Comparison of ENCODE assay signal across 12 cellular contexts in genomic region chr16:67594956-67595355, GRCh38. TPM values are rescaled to one million over a fixed set of nuclear protein-coding genes. Genes with fewer than 3 reads are reported as not detected.
DNase-seq lines count a peak whose midpoint lies in the region; ATAC-seq and TF ChIP-seq lines count a peak whose summit lies in the region.
"Had no signal": no experiment of that assay in that cellular context is flagged by ENCODE, and none has a peak within 500 bp of the region (broad histone marks: within the 10 kb centered on the region; RNA-seq: fewer than 3 reads in every experiment).

No MANE protein-coding gene starts in this region.

- DNase-seq in activated naive CD8-positive, alpha-beta T cell treated with anti-CD3 and anti-CD28 coated beads for 36 hours = no peak
- DNase-seq in astrocyte of the hippocampus (ENCODE audit: low read depth, low spot score) (peak; percentile 88), iris pigment epithelial cell (ENCODE audit: low read depth) (peak; percentile 79), upper lobe of right lung (no peak), SHP77 treated with DMSO at 0.1 percent for 48 hours (lab: John Stamatoyannopoulos, UW) (no peak), MV-4-11 (lab: John Stamatoyannopoulos, UW) (no peak), A673 (ENCODE audit: low spot score) (no peak)
- DNase-seq: GOT3, midbrain, NCI-H1436 treated with DMSO at 0.1 percent for 48 hours had no signal

- H3K4me3 Mint-ChIP-seq in activated naive CD8-positive, alpha-beta T cell = no peak overlapping the region
- H3K4me3 Mint-ChIP-seq in activated naive CD8-positive, alpha-beta T cell treated with anti-CD3 and anti-CD28 coated beads for 36 hours = no peak overlapping the region

- H3K4me1 ChIP-seq in upper lobe of right lung (peaks cover 11% of the 10 kb centered on the region), A673 (ENCODE audit: insufficient read depth, low read length, poor library complexity, severe bottlenecking) (peaks cover 5% of the 10 kb centered on the region)
- H3K4me1 ChIP-seq: BLaER1 treated with 17β-estradiol and CSF1 and Interleukin-3, amounts not matched to agents 10 nM and 100 nM had no signal

- H3K4me1 Mint-ChIP-seq in activated naive CD8-positive, alpha-beta T cell (ENCODE audit: low read depth) = peaks cover 44% of the 10 kb centered on the region
- peaks cover 24% of the 10 kb centered on the region for H3K4me1 Mint-ChIP-seq in activated naive CD8-positive, alpha-beta T cell treated with anti-CD3 and anti-CD28 coated beads for 36 hours

- H3K27me3 Mint-ChIP-seq in activated naive CD8-positive, alpha-beta T cell = no peaks in the 10 kb centered on the region
- H3K27me3 Mint-ChIP-seq in activated naive CD8-positive, alpha-beta T cell treated with anti-CD3 and anti-CD28 coated beads for 36 hours = no peaks in the 10 kb centered on the region

- H3K27ac ChIP-seq in upper lobe of right lung (no peak overlapping the region), A673 (ENCODE audit: low read depth, low read length, poor library complexity, severe bottlenecking) (no peak overlapping the region)
- H3K27ac ChIP-seq: BLaER1 treated with 17β-estradiol and CSF1 and Interleukin-3, amounts not matched to agents 10 nM and 100 nM had no signal

- H3K36me3 ChIP-seq in upper lobe of right lung (peaks cover 7% of the 10 kb centered on the region), A673 (ENCODE audit: insufficient read depth, low read length, poor library complexity, severe bottlenecking) (peaks cover 1% of the 10 kb centered on the region)

- H3K36me3 Mint-ChIP-seq in activated naive CD8-positive, alpha-beta T cell = peaks cover 2% of the 10 kb centered on the region
- H3K36me3 Mint-ChIP-seq in activated naive CD8-positive, alpha-beta T cell treated with anti-CD3 and anti-CD28 coated beads for 36 hours = peaks cover 3% of the 10 kb centered on the region

- CTCF ChIA-PET in A673 (lab: Charles Lee) = no interaction called here

- BruUV-seq in A673 (replicated peaks; lab: Mats Ljungman, UMichigan) = no TSS peak

- peak; percentile 62 for ATAC-seq in upper lobe of right lung

- no peak overlapping the region for H3K4me3 ChIP-seq in upper lobe of right lung
- H3K4me3 ChIP-seq in A673 (ENCODE audit: low read depth, low read length, poor library complexity, severe bottlenecking) = no peak overlapping the region
- H3K4me3 ChIP-seq: BLaER1 treated with 17β-estradiol and CSF1 and Interleukin-3, amounts not matched to agents 10 nM and 100 nM had no signal

- intact Hi-C loops in upper lobe of right lung (cut with DNase I) = no loop called here
- intact Hi-C loops in A673 (cut with micrococcal nuclease; ENCODE audit: unreplicated experiment) = no loop called here

- no peaks in the 10 kb centered on the region for H3K9me3 Mint-ChIP-seq in activated naive CD8-positive, alpha-beta T cell (ENCODE audit: low read depth)
- H3K9me3 Mint-ChIP-seq in activated naive CD8-positive, alpha-beta T cell treated with anti-CD3 and anti-CD28 coated beads for 36 hours = no peaks in the 10 kb centered on the region

- TF ChIP-seq CTCF in upper lobe of right lung (IDR thresholded peaks at IDR 0.05) (no peak), A673 (conservative IDR thresholded peaks at IDR 0.05; ENCODE audit: low read depth, low read length) (no peak)

- peak overlapping the region; percentile 41 for H3K27ac Mint-ChIP-seq in activated naive CD8-positive, alpha-beta T cell
- H3K27ac Mint-ChIP-seq in activated naive CD8-positive, alpha-beta T cell treated with anti-CD3 and anti-CD28 coated beads for 36 hours = no peak overlapping the region

- no peaks in the 10 kb centered on the region for H3K27me3 ChIP-seq in upper lobe of right lung
- no peaks in the 10 kb centered on the region for H3K27me3 ChIP-seq in A673 (replicated peaks; ENCODE audit: insufficient read depth, low read depth, low read length, poor library complexity)
- H3K27me3 ChIP-seq: BLaER1 treated with 17β-estradiol and CSF1 and Interleukin-3, amounts not matched to agents 10 nM and 100 nM had no signal

- POLR2A ChIA-PET in A673 (lab: Charles Lee; ENCODE audit: low non-redundant PET) = no interaction called here

- no peaks in the 10 kb centered on the region for H3K9me3 ChIP-seq in upper lobe of right lung
- no peaks in the 10 kb centered on the region for H3K9me3 ChIP-seq in A673 (ENCODE audit: low read depth, low read length, poor library complexity, severe bottlenecking)
- H3K9me3 ChIP-seq: BLaER1 treated with 17β-estradiol and CSF1 and Interleukin-3, amounts not matched to agents 10 nM and 100 nM had no signal

RNA-seq across cellular contexts. Expression of gene CTCF, which starts 32.6 kb away (rescaled TPM):
- total RNA-seq in activated naive CD8-positive, alpha-beta T cell treated with anti-CD3 and anti-CD28 coated beads for 36 hours = 10 to 100 TPM; 55.8 to 55.9 TPM
- total RNA-seq in upper lobe of right lung (36.0 TPM), A673 (2021) (68.6 and 74.7 TPM in 2 replicates)

RNA-seq across cellular contexts. Expression of gene CARMIL2, which starts 50.0 kb away (rescaled TPM):
- total RNA-seq in activated naive CD8-positive, alpha-beta T cell treated with anti-CD3 and anti-CD28 coated beads for 36 hours = 100 to 1,000 TPM; 136 to 140 TPM
- total RNA-seq in upper lobe of right lung (6.3 TPM), A673 (2021) (4.4 and 9.5 TPM in 2 replicates)

Comparison
In these comparisons a context has a peak if more than half of its experiments do, and no peak if none do; other contexts are left out.
1. DNase-seq: peak in astrocyte of the hippocampus (single experiment) and iris pigment epithelial cell (single experiment); none in activated naive CD8-positive, alpha-beta T cell treated with anti-CD3 and anti-CD28 coated beads for 36 hours (single experiment), upper lobe of right lung (single experiment), SHP77 treated with DMSO at 0.1 percent for 48 hours (single experiment), MV-4-11 (single experiment) and A673 (single experiment).
2. RNA of gene CARMIL2, which starts 50.0 kb away (total RNA-seq): 136 to 140 TPM in activated naive CD8-positive, alpha-beta T cell treated with anti-CD3 and anti-CD28 coated beads for 36 hours; 4.4 to 9.5 TPM in A673 and 6.3 TPM in upper lobe of right lung (single experiment); every median in the first group is over 10 times any median in the second.